Comparison of ENCODE assay signal across 1 cellular context in the genomic region with DNA sequence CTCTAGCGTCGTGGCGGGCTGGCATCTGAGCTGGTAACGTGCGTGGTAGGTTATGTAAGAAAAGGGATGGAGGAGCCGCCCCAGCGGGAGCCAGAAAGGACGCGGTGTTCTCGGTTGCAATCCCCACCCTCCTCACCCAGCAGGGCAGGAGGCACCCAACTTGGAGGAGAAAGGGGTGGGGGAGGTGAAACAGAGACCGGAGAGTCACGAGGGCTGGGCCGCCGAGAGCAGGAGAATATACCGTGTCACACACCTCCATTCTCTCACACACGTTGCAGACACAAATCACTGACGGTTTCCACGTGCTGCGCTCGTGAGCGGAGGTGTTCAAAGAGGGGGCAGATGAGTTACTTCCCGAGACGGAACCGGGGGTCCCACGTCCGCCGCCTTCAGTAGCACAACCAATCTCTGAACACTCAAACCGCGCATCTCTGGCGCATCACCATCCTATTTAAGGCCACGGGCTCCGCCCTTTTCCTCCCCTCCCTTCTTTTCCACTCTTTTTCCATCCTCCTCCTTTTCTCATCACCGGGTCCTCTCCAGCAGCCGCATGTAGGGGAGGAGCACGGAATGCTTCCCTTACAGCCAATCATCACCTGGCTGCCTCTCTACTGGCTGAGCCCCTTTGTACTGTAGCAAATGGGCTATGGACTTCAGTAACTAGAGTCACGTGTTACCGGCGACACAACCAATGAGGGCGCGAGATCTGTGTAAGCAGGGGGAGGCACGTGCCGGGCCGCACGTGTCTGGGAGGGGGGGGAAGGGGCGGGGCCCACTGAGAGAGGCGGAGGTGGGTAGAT.
TF ChIP-seq lines count a peak whose summit lies in the region.

A gene with protein sequence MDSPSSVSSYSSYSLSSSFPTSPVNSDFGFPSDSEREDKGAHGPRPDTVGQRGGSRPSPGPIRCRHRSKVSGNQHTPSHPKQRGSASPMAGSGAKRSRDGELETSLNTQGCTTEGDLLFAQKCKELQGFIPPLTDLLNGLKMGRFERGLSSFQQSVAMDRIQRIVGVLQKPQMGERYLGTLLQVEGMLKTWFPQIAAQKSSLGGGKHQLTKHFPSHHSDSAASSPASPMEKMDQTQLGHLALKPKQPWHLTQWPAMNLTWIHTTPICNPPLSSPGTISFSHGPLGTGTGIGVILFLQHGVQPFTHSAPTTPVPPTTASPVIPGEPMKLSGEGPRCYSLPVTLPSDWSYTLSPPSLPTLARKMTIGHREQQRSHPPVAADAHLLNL (plus strand): TSS at position 797 of the 800 bp plus-strand sequence. CDS start 714 bp downstream, outside the sequence.

TF ChIP-seq in GM12878, 131 proteins besides CTCF, POLR2A, EP300 and RAD21 (continued from another document and continues in another):
- TF ChIP-seq, protein P1, sequence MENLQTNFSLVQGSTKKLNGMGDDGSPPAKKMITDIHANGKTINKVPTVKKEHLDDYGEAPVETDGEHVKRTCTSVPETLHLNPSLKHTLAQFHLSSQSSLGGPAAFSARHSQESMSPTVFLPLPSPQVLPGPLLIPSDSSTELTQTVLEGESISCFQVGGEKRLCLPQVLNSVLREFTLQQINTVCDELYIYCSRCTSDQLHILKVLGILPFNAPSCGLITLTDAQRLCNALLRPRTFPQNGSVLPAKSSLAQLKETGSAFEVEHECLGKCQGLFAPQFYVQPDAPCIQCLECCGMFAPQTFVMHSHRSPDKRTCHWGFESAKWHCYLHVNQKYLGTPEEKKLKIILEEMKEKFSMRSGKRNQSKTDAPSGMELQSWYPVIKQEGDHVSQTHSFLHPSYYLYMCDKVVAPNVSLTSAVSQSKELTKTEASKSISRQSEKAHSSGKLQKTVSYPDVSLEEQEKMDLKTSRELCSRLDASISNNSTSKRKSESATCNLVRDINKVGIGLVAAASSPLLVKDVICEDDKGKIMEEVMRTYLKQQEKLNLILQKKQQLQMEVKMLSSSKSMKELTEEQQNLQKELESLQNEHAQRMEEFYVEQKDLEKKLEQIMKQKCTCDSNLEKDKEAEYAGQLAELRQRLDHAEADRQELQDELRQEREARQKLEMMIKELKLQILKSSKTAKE (IDR thresholded peaks at IDR 0.05; ENCODE audit: low read depth, poor library complexity, severe bottlenecking), result no peak
- TF ChIP-seq ZZZ3 (IDR thresholded peaks at IDR 0.05; ENCODE audit: control insufficient read depth, insufficient read length, low read depth), result no peak
- no peak for TF ChIP-seq SUPT20H (IDR thresholded peaks at IDR 0.05; ENCODE audit: borderline replicate concordance, control insufficient read depth, low read depth, low read length)
- TF ChIP-seq NRF1 (conservative IDR thresholded peaks at IDR 0.05; ENCODE audit: low read depth, low read length), result no peak
- no peak for TF ChIP-seq TCF12 (IDR thresholded peaks at IDR 0.05; ENCODE audit: low read depth, low read length)
- TF ChIP-seq, protein P2, sequence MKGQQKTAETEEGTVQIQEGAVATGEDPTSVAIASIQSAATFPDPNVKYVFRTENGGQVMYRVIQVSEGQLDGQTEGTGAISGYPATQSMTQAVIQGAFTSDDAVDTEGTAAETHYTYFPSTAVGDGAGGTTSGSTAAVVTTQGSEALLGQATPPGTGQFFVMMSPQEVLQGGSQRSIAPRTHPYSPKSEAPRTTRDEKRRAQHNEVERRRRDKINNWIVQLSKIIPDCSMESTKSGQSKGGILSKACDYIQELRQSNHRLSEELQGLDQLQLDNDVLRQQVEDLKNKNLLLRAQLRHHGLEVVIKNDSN (IDR thresholded peaks at IDR 0.05; ENCODE audit: borderline replicate concordance, extremely low read length, insufficient read depth, low read depth, low read length), result peak; percentile 74
- TF ChIP-seq, protein P3, sequence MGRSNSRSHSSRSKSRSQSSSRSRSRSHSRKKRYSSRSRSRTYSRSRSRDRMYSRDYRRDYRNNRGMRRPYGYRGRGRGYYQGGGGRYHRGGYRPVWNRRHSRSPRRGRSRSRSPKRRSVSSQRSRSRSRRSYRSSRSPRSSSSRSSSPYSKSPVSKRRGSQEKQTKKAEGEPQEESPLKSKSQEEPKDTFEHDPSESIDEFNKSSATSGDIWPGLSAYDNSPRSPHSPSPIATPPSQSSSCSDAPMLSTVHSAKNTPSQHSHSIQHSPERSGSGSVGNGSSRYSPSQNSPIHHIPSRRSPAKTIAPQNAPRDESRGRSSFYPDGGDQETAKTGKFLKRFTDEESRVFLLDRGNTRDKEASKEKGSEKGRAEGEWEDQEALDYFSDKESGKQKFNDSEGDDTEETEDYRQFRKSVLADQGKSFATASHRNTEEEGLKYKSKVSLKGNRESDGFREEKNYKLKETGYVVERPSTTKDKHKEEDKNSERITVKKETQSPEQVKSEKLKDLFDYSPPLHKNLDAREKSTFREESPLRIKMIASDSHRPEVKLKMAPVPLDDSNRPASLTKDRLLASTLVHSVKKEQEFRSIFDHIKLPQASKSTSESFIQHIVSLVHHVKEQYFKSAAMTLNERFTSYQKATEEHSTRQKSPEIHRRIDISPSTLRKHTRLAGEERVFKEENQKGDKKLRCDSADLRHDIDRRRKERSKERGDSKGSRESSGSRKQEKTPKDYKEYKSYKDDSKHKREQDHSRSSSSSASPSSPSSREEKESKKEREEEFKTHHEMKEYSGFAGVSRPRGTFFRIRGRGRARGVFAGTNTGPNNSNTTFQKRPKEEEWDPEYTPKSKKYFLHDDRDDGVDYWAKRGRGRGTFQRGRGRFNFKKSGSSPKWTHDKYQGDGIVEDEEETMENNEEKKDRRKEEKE (IDR thresholded peaks at IDR 0.05), result no peak
- TF ChIP-seq, protein P4, sequence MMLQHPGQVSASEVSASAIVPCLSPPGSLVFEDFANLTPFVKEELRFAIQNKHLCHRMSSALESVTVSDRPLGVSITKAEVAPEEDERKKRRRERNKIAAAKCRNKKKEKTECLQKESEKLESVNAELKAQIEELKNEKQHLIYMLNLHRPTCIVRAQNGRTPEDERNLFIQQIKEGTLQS (IDR thresholded peaks at IDR 0.05; ENCODE audit: borderline replicate concordance, extremely low read depth, low read depth, low read length), result peak; percentile 47; the same call in 1 of the 2 replicates
- TF ChIP-seq WRNIP1 (IDR thresholded peaks at IDR 0.05; ENCODE audit: borderline replicate concordance, low read depth, low read length), result no peak
- TF ChIP-seq RBBP5 (conservative IDR thresholded peaks at IDR 0.05), result no peak
- TF ChIP-seq CREB1 (IDR thresholded peaks at IDR 0.05; ENCODE audit: low read depth), result no peak
- TF ChIP-seq CBFB (IDR thresholded peaks at IDR 0.05; ENCODE audit: low read depth), result no peak
- TF ChIP-seq KLF5 (IDR thresholded peaks at IDR 0.05; ENCODE audit: partially characterized antibody), result no peak
- no peak; the same call in 1 of the 2 replicates for TF ChIP-seq MTA3 (IDR thresholded peaks at IDR 0.05; ENCODE audit: borderline replicate concordance, low read length)
- no peak for TF ChIP-seq TCF7 (IDR thresholded peaks at IDR 0.05; ENCODE audit: borderline replicate concordance)
- TF ChIP-seq SUZ12 (IDR thresholded peaks at IDR 0.05; ENCODE audit: unreplicated experiment), result no peak
- no peak for TF ChIP-seq POLR2AphosphoS5 (IDR thresholded peaks at IDR 0.05; ENCODE audit: low read length)
- TF ChIP-seq LARP7 (IDR thresholded peaks at IDR 0.05), result no peak
- no peak for TF ChIP-seq SMAD1 (IDR thresholded peaks at IDR 0.05; ENCODE audit: low read depth, partially characterized antibody)
- no peak for TF ChIP-seq ZNF622 (IDR thresholded peaks at IDR 0.05)
- TF ChIP-seq JUNB (IDR thresholded peaks at IDR 0.05), result no peak
- TF ChIP-seq CHD2 (IDR thresholded peaks at IDR 0.05; ENCODE audit: borderline replicate concordance, low read depth, low read length), result no peak
- TF ChIP-seq RB1 (IDR thresholded peaks at IDR 0.05; ENCODE audit: borderline replicate concordance), result no peak
- TF ChIP-seq CHD1 (IDR thresholded peaks at IDR 0.05; ENCODE audit: low read depth, low read length), result no peak
- no peak for TF ChIP-seq HDAC2 (IDR thresholded peaks at IDR 0.05)
- TF ChIP-seq SIN3A (IDR thresholded peaks at IDR 0.05; ENCODE audit: low read depth, low read length), result no peak
- no peak for TF ChIP-seq ZNF274 (IDR thresholded peaks at IDR 0.05; ENCODE audit: insufficient read depth, insufficient read length)
- TF ChIP-seq, protein P5, sequence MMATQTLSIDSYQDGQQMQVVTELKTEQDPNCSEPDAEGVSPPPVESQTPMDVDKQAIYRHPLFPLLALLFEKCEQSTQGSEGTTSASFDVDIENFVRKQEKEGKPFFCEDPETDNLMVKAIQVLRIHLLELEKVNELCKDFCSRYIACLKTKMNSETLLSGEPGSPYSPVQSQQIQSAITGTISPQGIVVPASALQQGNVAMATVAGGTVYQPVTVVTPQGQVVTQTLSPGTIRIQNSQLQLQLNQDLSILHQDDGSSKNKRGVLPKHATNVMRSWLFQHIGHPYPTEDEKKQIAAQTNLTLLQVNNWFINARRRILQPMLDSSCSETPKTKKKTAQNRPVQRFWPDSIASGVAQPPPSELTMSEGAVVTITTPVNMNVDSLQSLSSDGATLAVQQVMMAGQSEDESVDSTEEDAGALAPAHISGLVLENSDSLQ (IDR thresholded peaks at IDR 0.05), result peak; percentile 57
- no peak for TF ChIP-seq ASH2L (IDR thresholded peaks at IDR 0.05; ENCODE audit: borderline replicate concordance, low read depth)
- no peak for TF ChIP-seq CHD4 (IDR thresholded peaks at IDR 0.05)
- no peak for TF ChIP-seq HCFC1 (IDR thresholded peaks at IDR 0.05; ENCODE audit: low read length)
- no peak for TF ChIP-seq KDM1A (IDR thresholded peaks at IDR 0.05; ENCODE audit: borderline replicate concordance)
- no peak for TF ChIP-seq MEF2A (IDR thresholded peaks at IDR 0.05; ENCODE audit: insufficient read depth, low read depth, low read length)
- no peak for TF ChIP-seq TARDBP (IDR thresholded peaks at IDR 0.05; ENCODE audit: borderline replicate concordance)
- TF ChIP-seq SP1 (IDR thresholded peaks at IDR 0.05; ENCODE audit: low read depth, low read length), result peak; percentile 56
- TF ChIP-seq ATF7 (IDR thresholded peaks at IDR 0.05; ENCODE audit: low read depth), result no peak
- no peak for TF ChIP-seq SRF (IDR thresholded peaks at IDR 0.05; ENCODE audit: low read depth in 2 of 2, low read length in 2 of 2)
- TF ChIP-seq, protein P6, sequence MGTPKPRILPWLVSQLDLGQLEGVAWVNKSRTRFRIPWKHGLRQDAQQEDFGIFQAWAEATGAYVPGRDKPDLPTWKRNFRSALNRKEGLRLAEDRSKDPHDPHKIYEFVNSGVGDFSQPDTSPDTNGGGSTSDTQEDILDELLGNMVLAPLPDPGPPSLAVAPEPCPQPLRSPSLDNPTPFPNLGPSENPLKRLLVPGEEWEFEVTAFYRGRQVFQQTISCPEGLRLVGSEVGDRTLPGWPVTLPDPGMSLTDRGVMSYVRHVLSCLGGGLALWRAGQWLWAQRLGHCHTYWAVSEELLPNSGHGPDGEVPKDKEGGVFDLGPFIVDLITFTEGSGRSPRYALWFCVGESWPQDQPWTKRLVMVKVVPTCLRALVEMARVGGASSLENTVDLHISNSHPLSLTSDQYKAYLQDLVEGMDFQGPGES (IDR thresholded peaks at IDR 0.05), result no peak
- TF ChIP-seq NFYA (IDR thresholded peaks at IDR 0.05; ENCODE audit: borderline replicate concordance, low read depth, low read length), result no peak
- TF ChIP-seq BACH1 (IDR thresholded peaks at IDR 0.05; ENCODE audit: borderline replicate concordance), result no peak
- no peak for TF ChIP-seq ZBED1 (IDR thresholded peaks at IDR 0.05; ENCODE audit: borderline replicate concordance)
- no peak for TF ChIP-seq PAX8 (IDR thresholded peaks at IDR 0.05)
- no peak for TF ChIP-seq EZH2 (IDR thresholded peaks at IDR 0.05; ENCODE audit: borderline replicate concordance, control insufficient read depth, low read depth, low read length)
- TF ChIP-seq NR2C1 (IDR thresholded peaks at IDR 0.05), result no peak
- TF ChIP-seq YBX1 (IDR thresholded peaks at IDR 0.05), result no peak
- TF ChIP-seq ZNF24 (IDR thresholded peaks at IDR 0.05), result no peak
- TF ChIP-seq, protein P7, sequence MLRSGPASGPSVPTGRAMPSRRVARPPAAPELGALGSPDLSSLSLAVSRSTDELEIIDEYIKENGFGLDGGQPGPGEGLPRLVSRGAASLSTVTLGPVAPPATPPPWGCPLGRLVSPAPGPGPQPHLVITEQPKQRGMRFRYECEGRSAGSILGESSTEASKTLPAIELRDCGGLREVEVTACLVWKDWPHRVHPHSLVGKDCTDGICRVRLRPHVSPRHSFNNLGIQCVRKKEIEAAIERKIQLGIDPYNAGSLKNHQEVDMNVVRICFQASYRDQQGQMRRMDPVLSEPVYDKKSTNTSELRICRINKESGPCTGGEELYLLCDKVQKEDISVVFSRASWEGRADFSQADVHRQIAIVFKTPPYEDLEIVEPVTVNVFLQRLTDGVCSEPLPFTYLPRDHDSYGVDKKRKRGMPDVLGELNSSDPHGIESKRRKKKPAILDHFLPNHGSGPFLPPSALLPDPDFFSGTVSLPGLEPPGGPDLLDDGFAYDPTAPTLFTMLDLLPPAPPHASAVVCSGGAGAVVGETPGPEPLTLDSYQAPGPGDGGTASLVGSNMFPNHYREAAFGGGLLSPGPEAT (IDR thresholded peaks at IDR 0.05; ENCODE audit: low read depth), result no peak
- no peak for TF ChIP-seq EED (IDR thresholded peaks at IDR 0.05; ENCODE audit: low read depth)
- TF ChIP-seq HDGF (IDR thresholded peaks at IDR 0.05), result no peak
- TF ChIP-seq, protein P8, sequence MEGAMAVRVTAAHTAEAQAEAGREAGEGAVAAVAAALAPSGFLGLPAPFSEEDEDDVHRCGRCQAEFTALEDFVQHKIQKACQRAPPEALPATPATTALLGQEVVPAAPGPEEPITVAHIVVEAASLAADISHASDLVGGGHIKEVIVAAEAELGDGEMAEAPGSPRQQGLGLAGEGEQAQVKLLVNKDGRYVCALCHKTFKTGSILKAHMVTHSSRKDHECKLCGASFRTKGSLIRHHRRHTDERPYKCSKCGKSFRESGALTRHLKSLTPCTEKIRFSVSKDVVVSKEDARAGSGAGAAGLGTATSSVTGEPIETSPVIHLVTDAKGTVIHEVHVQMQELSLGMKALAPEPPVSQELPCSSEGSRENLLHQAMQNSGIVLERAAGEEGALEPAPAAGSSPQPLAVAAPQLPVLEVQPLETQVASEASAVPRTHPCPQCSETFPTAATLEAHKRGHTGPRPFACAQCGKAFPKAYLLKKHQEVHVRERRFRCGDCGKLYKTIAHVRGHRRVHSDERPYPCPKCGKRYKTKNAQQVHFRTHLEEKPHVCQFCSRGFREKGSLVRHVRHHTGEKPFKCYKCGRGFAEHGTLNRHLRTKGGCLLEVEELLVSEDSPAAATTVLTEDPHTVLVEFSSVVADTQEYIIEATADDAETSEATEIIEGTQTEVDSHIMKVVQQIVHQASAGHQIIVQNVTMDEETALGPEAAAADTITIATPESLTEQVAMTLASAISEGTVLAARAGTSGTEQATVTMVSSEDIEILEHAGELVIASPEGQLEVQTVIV (IDR thresholded peaks at IDR 0.05; ENCODE audit: borderline replicate concordance, partially characterized antibody), result no peak
- no peak for TF ChIP-seq IKZF2 (IDR thresholded peaks at IDR 0.05)
- TF ChIP-seq MYC (IDR thresholded peaks at IDR 0.05; ENCODE audit: insufficient read depth, insufficient read length, insufficient replicate concordance, low read length, severe bottlenecking), result no peak
